13 cellular contexts compared by ENCODE assay signal in the genomic region with DNA sequence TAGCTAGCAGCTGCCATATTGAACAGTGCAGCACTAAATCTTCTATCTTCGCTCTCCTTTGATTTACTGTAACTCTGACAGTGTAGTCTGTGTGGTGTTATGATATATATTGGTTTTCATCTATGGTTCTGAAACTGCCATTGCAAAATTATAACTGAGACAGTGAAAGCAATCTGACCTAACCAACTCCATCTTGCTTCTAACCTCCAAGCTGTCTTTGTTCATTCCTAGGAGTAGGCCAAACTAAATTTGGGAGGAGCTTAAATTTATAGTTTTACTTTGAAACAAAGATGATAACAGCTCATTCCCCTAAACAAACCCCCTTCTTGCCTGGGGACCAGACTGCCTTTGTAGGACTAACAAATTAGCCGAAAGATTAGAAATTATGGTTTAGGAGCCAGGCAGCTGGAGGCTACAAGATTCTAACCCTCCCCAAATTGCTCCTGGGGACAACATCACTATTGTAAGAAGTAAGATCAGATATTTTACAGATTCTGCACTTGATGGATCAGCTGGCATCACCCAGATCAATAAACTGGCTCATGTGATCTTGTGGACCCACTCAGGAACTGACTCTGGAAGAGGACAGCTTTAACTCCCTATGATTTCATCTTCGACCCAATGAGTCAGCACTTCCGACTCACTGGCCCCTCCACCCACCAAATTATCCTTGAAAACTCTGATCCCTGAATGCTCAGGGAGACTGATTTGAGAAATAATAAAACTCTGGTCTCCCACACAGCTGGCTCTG. TPM values are rescaled to one million over a fixed set of nuclear protein-coding genes. Genes with fewer than 3 reads are reported as not detected.
DNase-seq lines count a peak whose midpoint lies in the region; ATAC-seq, FAIRE-seq and TF ChIP-seq lines count a peak whose summit lies in the region.
"Had no signal": no experiment of that assay in that cellular context is flagged by ENCODE, and none has a peak within 500 bp of the region (broad histone marks: within the 10 kb centered on the region; RNA-seq: fewer than 3 reads in every experiment).

No MANE protein-coding gene starts in this region.

- no peak for FAIRE-seq in H54 (lab: Jason Lieb, UNC)

- H3K9ac ChIP-seq in fibroblast of lung (ENCODE audit: insufficient read depth, low read length), result no peak overlapping the region

- no peak overlapping the region for H3K27ac Mint-ChIP-seq in endothelial cell (ENCODE audit: unreplicated experiment)
- H3K27ac Mint-ChIP-seq: memory B cell had no signal

- no peaks in the 10 kb centered on the region for H3K36me3 Mint-ChIP-seq in endothelial cell (ENCODE audit: low read depth, unreplicated experiment)
- H3K36me3 Mint-ChIP-seq: memory B cell had no signal

- no peaks in the 10 kb centered on the region for H3K79me2 ChIP-seq in fibroblast of lung (ENCODE audit: control insufficient read depth, insufficient read depth, low read length)

- H3K36me3 ChIP-seq in fibroblast of lung (ENCODE audit: control insufficient read depth, insufficient read depth, low read length), result no peaks in the 10 kb centered on the region
- H3K36me3 ChIP-seq: thoracic aorta had no signal

- H3K4me2 ChIP-seq in fibroblast of lung (ENCODE audit: extremely low read depth, insufficient read depth, low read length), result no peak overlapping the region

- H3K27me3 Mint-ChIP-seq in endothelial cell (ENCODE audit: unreplicated experiment), result peaks cover 1% of the 10 kb centered on the region
- H3K27me3 Mint-ChIP-seq: memory B cell had no signal

- H3K27me3 ChIP-seq in fibroblast of lung (ENCODE audit: control insufficient read depth, insufficient read depth, low read length), result no peaks in the 10 kb centered on the region

- no peak for ATAC-seq in HG03175 (IDR thresholded peaks at IDR 0.05; ENCODE audit: unreplicated experiment)

- H3K9me3 ChIP-seq in fibroblast of lung (ENCODE audit: control insufficient read depth, insufficient read depth, low read depth, low read length), result no peaks in the 10 kb centered on the region
- H3K9me3 ChIP-seq: thoracic aorta had no signal

- H3K4me3 ChIP-seq in fibroblast of lung (replicated peaks in 1 of 4; ENCODE audit: control extremely low read depth in 1 of 4, insufficient read depth in 1 of 4, low read depth in 3 of 4, low read length in 4 of 4) (no peak overlapping the region), skeletal muscle cell (ENCODE audit: low read depth, low read length) (no peak overlapping the region)
- H3K4me3 ChIP-seq: thoracic aorta had no signal

- H3K27ac ChIP-seq in fibroblast of lung (ENCODE audit: insufficient read depth, low read length), result no peak overlapping the region
- H3K27ac ChIP-seq: thoracic aorta had no signal

- H3K4me3 Mint-ChIP-seq in endothelial cell (ENCODE audit: unreplicated experiment), result no peak overlapping the region
- H3K4me3 Mint-ChIP-seq: memory B cell had no signal

- TF ChIP-seq CTCF in fibroblast of lung (conservative IDR thresholded peaks at IDR 0.05 in 1 of 2, IDR thresholded peaks at IDR 0.05 in 1 of 2; ENCODE audit: low read depth in 1 of 2, low read length in 2 of 2) (no peak), endothelial cell (IDR thresholded peaks at IDR 0.05; ENCODE audit: unreplicated experiment) (no peak)

- H2AFZ ChIP-seq in fibroblast of lung (ENCODE audit: low read length), result no peak overlapping the region

- no peaks in the 10 kb centered on the region for H3K9me3 Mint-ChIP-seq in endothelial cell (ENCODE audit: unreplicated experiment)
- H3K9me3 Mint-ChIP-seq: memory B cell had no signal

- TF ChIP-seq POLR2A in H54 (IDR thresholded peaks at IDR 0.05; ENCODE audit: low read depth, low read length), result no peak

- H4K20me1 ChIP-seq in fibroblast of lung (ENCODE audit: control insufficient read depth, extremely low read depth, insufficient read depth, low read length), result no peaks in the 10 kb centered on the region

- DNase-seq in ELR (ENCODE audit: low read depth), result peak; percentile 71
- peak; percentile 36 for DNase-seq in RKO (ENCODE audit: low spot score)
- peak; percentile 45 to 73 for DNase-seq in fibroblast of lung (ENCODE audit: low read depth in 2 of 2)
- peak; percentile 31 for DNase-seq in skeletal muscle cell (ENCODE audit: low read depth)
- DNase-seq in pons (ENCODE audit: low spot score), result no peak
- no peak for DNase-seq in H54 (ENCODE audit: insufficient read length, low spot score)
- no peak for DNase-seq in endothelial cell (ENCODE audit: low spot score)
- DNase-seq: activated naive CD4-positive, alpha-beta T cell treated with Interleukin-2 at 50 U/mL for 16 hours; NCI-H1092 treated with DMSO at 0.1 percent for 48 hours had no signal

- peaks cover 2% of the 10 kb centered on the region for H3K4me1 ChIP-seq in fibroblast of lung (ENCODE audit: control insufficient read depth, extremely low read depth, insufficient read depth, low read length)

- peaks cover 12% of the 10 kb centered on the region for H3K4me1 Mint-ChIP-seq in endothelial cell (ENCODE audit: unreplicated experiment)

RNA-seq across cellular contexts. Expression of gene FBXO47, which starts 47.0 kb away (rescaled TPM):
- total RNA-seq in fibroblast of lung (under 0.01 and 0.17 TPM in 2 replicates), endothelial cell (ENCODE audit: unreplicated experiment) (not detected)
- polyA plus RNA-seq in fibroblast of lung, result 0.05 TPM in 1 of 2 replicates, not detected in the other
- polyA plus RNA-seq in fibroblast of lung (2012), result not detected in 2 replicates
- not detected in 2 replicates for polyA minus RNA-seq in fibroblast of lung (ENCODE audit: low replicate concordance)
- total RNA-seq: thoracic aorta had no signal
- polyA plus RNA-seq: esophagus had no signal

Comparison
In these comparisons a context has a peak if more than half of its experiments do, and no peak if none do; other contexts are left out.
1. DNase-seq: peak in ELR (single experiment), RKO (single experiment), fibroblast of lung (2 of 2) and skeletal muscle cell (single experiment); none in pons (single experiment), H54 (single experiment) and endothelial cell (single experiment).